16 cellular contexts compared by ENCODE assay signal in genomic region chr11:70038034-70038834, GRCh38. TPM values are rescaled to one million over a fixed set of nuclear protein-coding genes. Genes with fewer than 3 reads are reported as not detected.
"Had no signal": no experiment of that assay in that cellular context is flagged by ENCODE, and none has a peak within 500 bp of the region (broad histone marks: within the 10 kb centered on the region; RNA-seq: fewer than 3 reads in every experiment).

No MANE protein-coding gene starts in this region.

- H3K4me3 ChIP-seq: psoas muscle, sigmoid colon had no signal

- H3K4me1 ChIP-seq: psoas muscle, sigmoid colon had no signal

- H3K36me3 ChIP-seq: sigmoid colon had no signal

- FAIRE-seq: endothelial cell of umbilical vein, urothelium cell line had no signal

- H3K27me3 ChIP-seq: sigmoid colon had no signal

- ATAC-seq: activated naive CD4-positive, alpha-beta T cell treated with anti-CD3 and anti-CD28 coated beads, Interleukin-2, amount 50 U/mL, for 72 hours; left ventricle myocardium superior; psoas muscle; WTC11 had no signal

- DNase-seq: activated CD4-positive, alpha-beta T cell treated with anti-CD3 and anti-CD28 coated beads, Interleukin-2, amount 50 U/mL, for 1 hour; activated T-cell treated with anti-CD3 and anti-CD28 coated beads, Interleukin-2, amount 50 U/mL, for 1 hour; amygdala; cerebellar nuclear complex; foreskin melanocyte; left ventricle myocardium superior; mesendoderm; occipital lobe; psoas muscle; sigmoid colon; stimulated activated naive CD4-positive, alpha-beta T cell treated with Interleukin-2 at 50 U/mL for 16 hours had no signal

- H3K27ac ChIP-seq: psoas muscle, sigmoid colon had no signal

RNA-seq across cellular contexts. Expression of gene ANO1, which starts 39.9 kb away (rescaled TPM):
- total RNA-seq: dermis microvascular lymphatic vessel endothelial cell had no signal
